8 cellular contexts compared by ENCODE assay signal in the genomic region with DNA sequence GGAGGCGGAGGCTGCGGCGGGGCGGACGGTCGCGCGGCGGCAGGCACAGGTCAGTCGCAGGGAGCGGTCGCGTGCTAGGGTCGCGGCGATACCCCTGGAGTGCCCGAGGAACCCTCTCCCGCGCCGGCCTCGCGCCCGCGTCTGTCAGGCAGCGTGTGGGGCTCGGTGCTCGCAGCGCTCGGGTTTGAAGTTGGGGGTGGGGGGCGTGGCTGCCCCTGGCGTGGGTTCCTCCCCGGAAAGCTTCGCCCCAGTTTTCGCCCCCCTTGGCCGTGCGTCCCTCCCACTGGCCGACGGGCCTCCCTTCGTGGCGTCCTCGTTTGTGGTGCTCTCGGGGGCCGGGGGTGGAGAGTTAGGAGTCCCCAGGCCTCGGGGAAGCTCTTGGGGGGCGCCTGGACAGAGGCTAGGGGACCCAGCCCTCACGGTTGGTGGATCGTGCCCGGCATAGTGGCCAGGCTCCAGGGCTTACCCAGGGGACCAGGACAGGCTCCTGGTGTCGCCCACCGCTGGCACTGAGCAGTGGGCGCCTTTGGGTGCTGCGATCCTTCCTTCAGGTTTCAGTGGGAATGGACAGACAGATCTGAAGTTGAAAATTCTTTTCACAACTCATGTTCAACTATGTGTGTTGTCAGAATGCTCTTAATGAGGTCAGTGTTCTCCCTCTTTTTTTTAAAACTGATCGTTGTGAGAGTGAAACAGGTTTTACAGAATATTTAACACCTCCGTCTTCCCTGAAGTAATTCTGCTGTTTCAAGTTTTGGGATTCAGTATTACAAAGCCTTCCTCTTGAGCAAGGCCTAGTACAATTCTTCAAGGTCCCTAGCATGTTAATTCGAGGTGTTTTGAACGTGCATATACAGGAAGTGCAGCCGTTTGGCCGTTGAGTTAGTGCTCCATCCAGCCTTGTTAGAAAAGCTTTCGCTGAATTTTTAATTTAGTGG. TPM values are rescaled to one million over a fixed set of nuclear protein-coding genes. Genes with fewer than 3 reads are reported as not detected.
DNase-seq lines count a peak whose midpoint lies in the region; ATAC-seq and TF ChIP-seq lines count a peak whose summit lies in the region.

No MANE protein-coding gene starts in this region.

- H4K20me1 ChIP-seq in hepatocyte (ENCODE audit: insufficient read depth, poor library complexity, severe bottlenecking), result peaks cover 6% of the 10 kb centered on the region

- peak overlapping the region; percentile 94 for H3K27ac ChIP-seq in hepatocyte
- peak overlapping the region; percentile 82 to 98 (median 94) for H3K27ac ChIP-seq in spleen

- peaks cover 53% of the 10 kb centered on the region for H3K79me2 ChIP-seq in hepatocyte

- intact Hi-C loops in spleen (cut with DNase I; ENCODE audit: low total_unique reads), result loop anchor here (10.0 kb wide), 1 partner anchor 141 kb away; a partner anchor contains a TSS

- H3K27me3 ChIP-seq in hepatocyte (no peaks in the 10 kb centered on the region), spleen (replicated peaks in 1 of 7) (no peaks in the 10 kb centered on the region)

- H3K4me3 ChIP-seq in hepatocyte (peak overlapping the region; percentile 34), spleen (peak overlapping the region; percentile 86 to 99 (median 92))

- H3K9me2 ChIP-seq in hepatocyte (replicated peaks; ENCODE audit: insufficient read depth), result no peaks in the 10 kb centered on the region

- H2AFZ ChIP-seq in hepatocyte, result peak overlapping the region; percentile 74

- WGBS in hepatocyte (ENCODE audit: low lambda C conversion rate, missing lambda C conversion rate), result 3% methylated on average over 17 of the region's 59 CpGs
- 0 to 1% (median 0%) methylated on average over 9 to 59 of the region's 59 CpGs for WGBS in spleen, 5 donors

- no peak for TF ChIP-seq CTCF in hepatocyte (IDR thresholded peaks at IDR 0.05; ENCODE audit: poor library complexity)
- TF ChIP-seq CTCF in spleen (IDR thresholded peaks at IDR 0.05 in 8 of 11, conservative IDR thresholded peaks at IDR 0.05 in 3 of 11), result no peak

- no peaks in the 10 kb centered on the region for H3K36me3 ChIP-seq in hepatocyte (replicated peaks; ENCODE audit: insufficient read depth, low read depth)
- peaks cover 0 to 25% (median 7%) of the 10 kb centered on the region in 6 donors for H3K36me3 ChIP-seq in spleen

- no peak for TF ChIP-seq POLR2A in spleen (IDR thresholded peaks at IDR 0.05)

- DNase-seq in SIG-M5 treated with dmso at 0.1 percent for 504 hours (lab: John Stamatoyannopoulos, UW; ENCODE audit: unreplicated experiment), result peak; percentile 68
- DNase-seq in SIG-M5 (lab: John Stamatoyannopoulos, UW), result no peak
- peak; percentile 79 for DNase-seq in OCI-M1 (lab: John Stamatoyannopoulos, UW)
- peak; percentile 69 for DNase-seq in activated naive CD4-positive, alpha-beta T cell treated with anti-CD3 and anti-CD28 coated beads, Interleukin-2, amount 50 U/mL, for 16 hours
- DNase-seq in hepatocyte (ENCODE audit: low spot score), result peak; percentile 11
- DNase-seq in spleen, result no peak
- DNase-seq in NCI-H2107 (lab: John Stamatoyannopoulos, UW), result no peak

- peak overlapping the region; percentile 85 for H3K4me2 ChIP-seq in hepatocyte

- H3K4me1 ChIP-seq in hepatocyte (ENCODE audit: insufficient read depth) (peaks cover 16% of the 10 kb centered on the region), spleen (peaks cover 9 to 52% (median 24%) of the 10 kb centered on the region in 6 donors)

- H3K9me3 ChIP-seq in hepatocyte (ENCODE audit: low read depth) (no peaks in the 10 kb centered on the region), spleen (no peaks in the 10 kb centered on the region)

- peak; percentile 38 for ATAC-seq in HG02938 (IDR thresholded peaks at IDR 0.05; ENCODE audit: unreplicated experiment)

RNA-seq across cellular contexts. Expression of a gene that starts 0.6 kb away (rescaled TPM):
- total RNA-seq in hepatocyte (46.8 and 55.0 TPM in 2 replicates), spleen (10 to 100 TPM; 44.3 to 76.4 (median 54.0) TPM)
- polyA plus RNA-seq in hepatocyte (41.2 and 41.3 TPM in 2 replicates), spleen (10 to 100 TPM; 13.6 to 27.5 (median 17.8) TPM)

Comparison
In these comparisons a context has a peak if more than half of its experiments do, and no peak if none do; other contexts are left out.
1. DNase-seq: peak in SIG-M5 treated with dmso at 0.1 percent for 504 hours (single experiment), OCI-M1 (single experiment), activated naive CD4-positive, alpha-beta T cell treated with anti-CD3 and anti-CD28 coated beads, Interleukin-2, amount 50 U/mL, for 16 hours (single experiment) and hepatocyte (single experiment); none in SIG-M5 (single experiment), spleen (single experiment) and NCI-H2107 (single experiment).